ENCODE assay signal across 20 cellular contexts in genomic region chr3:102020670-102021069, GRCh38.
A peak's percentile ranks its signal among the peaks of the same experiment; 100 is the strongest.
DNase-seq lines count a peak whose midpoint lies in the region; ATAC-seq and TF ChIP-seq lines count a peak whose summit lies in the region.
"Had no signal": no experiment of that assay in that cellular context is flagged by ENCODE, and none has a peak within 500 bp of the region (broad histone marks: within the 10 kb centered on the region; RNA-seq: fewer than 3 reads in every experiment).

No MANE protein-coding gene starts in this region.

- H3K27ac Mint-ChIP-seq in CD4-positive, CD25-positive, alpha-beta regulatory T cell, result no peak overlapping the region
- no peak overlapping the region for H3K27ac Mint-ChIP-seq in stimulated activated naive B cell treated with anti-CD40 and anti-IgM and Interleukin-4, amounts not matched to agents 10 μg/mL and 1 μg/mL and 100 μg/mL, for 72 hours
- H3K27ac Mint-ChIP-seq: CD8-positive, alpha-beta memory T cell had no signal

- no peak overlapping the region for H3K27ac ChIP-seq in CD4-positive, CD25-positive, alpha-beta regulatory T cell (ENCODE audit: insufficient read depth, low read length, poor library complexity, severe bottlenecking)
- H3K27ac ChIP-seq in OCI-LY3 (ENCODE audit: low read length) (peak overlapping the region; percentile 32; the same call in 1 of the 2 replicates), neutrophil (peak overlapping the region; percentile 14)

- peak; percentile 35 to 39 for DNase-seq in AML-193 (lab: John Stamatoyannopoulos, UW)
- DNase-seq in CD4-positive, CD25-positive, alpha-beta regulatory T cell, result peak in 1 of 3 donors; percentile 37
- DNase-seq in NCI-H82 (lab: John Stamatoyannopoulos, UW), result no peak
- no peak for DNase-seq in activated naive CD4-positive, alpha-beta T cell treated with anti-CD3 and anti-CD28 coated beads, Interleukin-2, amount 50 U/mL, for 16 hours
- no peak for DNase-seq in stimulated activated naive B cell treated with anti-CD40 and anti-IgM and Interleukin-4, amounts not matched to agents 10 μg/mL and 1 μg/mL and 100 μg/mL, for 72 hours
- DNase-seq: Calu3; CD8-positive, alpha-beta memory T cell; DMS153; GOT3; Karpas-422; NCI-H1417; NCI-H1694 treated with DMSO at 0.1 percent for 48 hours; NCI-H510A; PC-3; SHP77 treated with DMSO at 0.1 percent for 48 hours had no signal

- peaks cover 6 to 30% (median 13%) of the 10 kb centered on the region in 4 donors for H3K4me1 Mint-ChIP-seq in CD4-positive, CD25-positive, alpha-beta regulatory T cell
- peaks cover 35 to 63% of the 10 kb centered on the region in 2 donors for H3K4me1 Mint-ChIP-seq in stimulated activated naive B cell treated with anti-CD40 and anti-IgM and Interleukin-4, amounts not matched to agents 10 μg/mL and 1 μg/mL and 100 μg/mL, for 72 hours
- H3K4me1 Mint-ChIP-seq: CD8-positive, alpha-beta memory T cell had no signal

- no peak overlapping the region for H2AFZ ChIP-seq in OCI-LY3 (ENCODE audit: low read depth, low read length)

- H3K79me2 ChIP-seq in OCI-LY3 (ENCODE audit: low read length), result no peaks in the 10 kb centered on the region

- no peaks in the 10 kb centered on the region for H3K27me3 Mint-ChIP-seq in CD4-positive, CD25-positive, alpha-beta regulatory T cell
- no peaks in the 10 kb centered on the region for H3K27me3 Mint-ChIP-seq in stimulated activated naive B cell treated with anti-CD40 and anti-IgM and Interleukin-4, amounts not matched to agents 10 μg/mL and 1 μg/mL and 100 μg/mL, for 72 hours

- peak overlapping the region; percentile 3; the same call in 1 of the 2 replicates for H3K9ac ChIP-seq in OCI-LY3 (ENCODE audit: low read length)

- no peaks in the 10 kb centered on the region for H3K36me3 ChIP-seq in CD4-positive, CD25-positive, alpha-beta regulatory T cell (ENCODE audit: control insufficient read depth, insufficient read depth, low read length)
- H3K36me3 ChIP-seq in OCI-LY3 (replicated peaks; ENCODE audit: low read depth, low read length) (peaks cover 16% of the 10 kb centered on the region), neutrophil (no peaks in the 10 kb centered on the region)

- H4K20me1 ChIP-seq in OCI-LY3 (ENCODE audit: insufficient read depth, low read length), result no peaks in the 10 kb centered on the region

- H3K36me3 Mint-ChIP-seq in CD4-positive, CD25-positive, alpha-beta regulatory T cell, result no peaks in the 10 kb centered on the region
- H3K36me3 Mint-ChIP-seq in stimulated activated naive B cell treated with anti-CD40 and anti-IgM and Interleukin-4, amounts not matched to agents 10 μg/mL and 1 μg/mL and 100 μg/mL, for 72 hours, result peaks cover 2 to 7% of the 10 kb centered on the region in 2 donors

- peaks cover 0 to 8% (median 0%) of the 10 kb centered on the region in 7 donors for H3K9me3 Mint-ChIP-seq in CD4-positive, CD25-positive, alpha-beta regulatory T cell
- H3K9me3 Mint-ChIP-seq in stimulated activated naive B cell treated with anti-CD40 and anti-IgM and Interleukin-4, amounts not matched to agents 10 μg/mL and 1 μg/mL and 100 μg/mL, for 72 hours, result peaks cover 0 to 4% of the 10 kb centered on the region in 2 donors
- H3K9me3 Mint-ChIP-seq: CD8-positive, alpha-beta memory T cell had no signal

- TF ChIP-seq CTCF in OCI-LY3 (IDR thresholded peaks at IDR 0.05; ENCODE audit: low read depth, low read length) (no peak), neutrophil (IDR thresholded peaks at IDR 0.05) (no peak)

- no peak overlapping the region for H3K4me3 Mint-ChIP-seq in CD4-positive, CD25-positive, alpha-beta regulatory T cell
- H3K4me3 Mint-ChIP-seq in stimulated activated naive B cell treated with anti-CD40 and anti-IgM and Interleukin-4, amounts not matched to agents 10 μg/mL and 1 μg/mL and 100 μg/mL, for 72 hours, result no peak overlapping the region
- H3K4me3 Mint-ChIP-seq: CD8-positive, alpha-beta memory T cell had no signal

- no peaks in the 10 kb centered on the region for H3K27me3 ChIP-seq in CD4-positive, CD25-positive, alpha-beta regulatory T cell (ENCODE audit: control insufficient read depth, insufficient read depth, low read length)
- no peaks in the 10 kb centered on the region for H3K27me3 ChIP-seq in OCI-LY3 (ENCODE audit: low read depth, low read length)
- no peaks in the 10 kb centered on the region for H3K27me3 ChIP-seq in neutrophil

- H3K4me2 ChIP-seq in OCI-LY3 (ENCODE audit: low read length), result peak overlapping the region; percentile 7

- H3K9me3 ChIP-seq in CD4-positive, CD25-positive, alpha-beta regulatory T cell (ENCODE audit: control insufficient read depth in 2 of 2, low read length in 2 of 2), result no peaks in the 10 kb centered on the region
- H3K9me3 ChIP-seq in OCI-LY3 (ENCODE audit: insufficient read depth, low read length) (no peaks in the 10 kb centered on the region), neutrophil (no peaks in the 10 kb centered on the region)

- H3K4me3 ChIP-seq in CD4-positive, CD25-positive, alpha-beta regulatory T cell (ENCODE audit: low read depth, low read length), result peak overlapping the region; percentile 37
- H3K4me3 ChIP-seq in OCI-LY3 (ENCODE audit: low read length), result no peak overlapping the region; the same call in 1 of the 2 replicates
- no peak overlapping the region for H3K4me3 ChIP-seq in neutrophil (ENCODE audit: low read depth in 1 of 2, low read length in 1 of 2)

- no peak for ATAC-seq in CD4-positive, CD25-positive, alpha-beta regulatory T cell (ENCODE audit: low read depth in 2 of 2)
- ATAC-seq in GM21515 (IDR thresholded peaks at IDR 0.05; ENCODE audit: unreplicated experiment), result no peak
- no peak for ATAC-seq in stimulated activated naive B cell treated with anti-CD40 and anti-IgM and Interleukin-4, amounts not matched to agents 10 μg/mL and 1 μg/mL and 100 μg/mL, for 72 hours (replicated peaks)
- ATAC-seq: HCT116, PC-3, SK-N-SH treated with all-trans-retinoic acid at 6 μM for 48 hours had no signal

- H3K4me1 ChIP-seq in CD4-positive, CD25-positive, alpha-beta regulatory T cell (ENCODE audit: control insufficient read depth, insufficient read depth, low read length, poor library complexity, severe bottlenecking), result peaks cover 10% of the 10 kb centered on the region
- H3K4me1 ChIP-seq in OCI-LY3 (ENCODE audit: low read length), result peaks cover 87% of the 10 kb centered on the region
- peaks cover 2 to 24% of the 10 kb centered on the region in 2 experiments for H3K4me1 ChIP-seq in neutrophil (ENCODE audit: control insufficient read depth in 1 of 2, insufficient read depth in 1 of 2, low read depth in 1 of 2, low read length in 1 of 2)

Comparison
In these comparisons a context has a peak if more than half of its experiments do, and no peak if none do; other contexts are left out.
1. DNase-seq: peak in AML-193 (2 of 2); none in NCI-H82 (single experiment), activated naive CD4-positive, alpha-beta T cell treated with anti-CD3 and anti-CD28 coated beads, Interleukin-2, amount 50 U/mL, for 16 hours (single experiment) and stimulated activated naive B cell treated with anti-CD40 and anti-IgM and Interleukin-4, amounts not matched to agents 10 μg/mL and 1 μg/mL and 100 μg/mL, for 72 hours (single experiment).